In the genomic region with DNA sequence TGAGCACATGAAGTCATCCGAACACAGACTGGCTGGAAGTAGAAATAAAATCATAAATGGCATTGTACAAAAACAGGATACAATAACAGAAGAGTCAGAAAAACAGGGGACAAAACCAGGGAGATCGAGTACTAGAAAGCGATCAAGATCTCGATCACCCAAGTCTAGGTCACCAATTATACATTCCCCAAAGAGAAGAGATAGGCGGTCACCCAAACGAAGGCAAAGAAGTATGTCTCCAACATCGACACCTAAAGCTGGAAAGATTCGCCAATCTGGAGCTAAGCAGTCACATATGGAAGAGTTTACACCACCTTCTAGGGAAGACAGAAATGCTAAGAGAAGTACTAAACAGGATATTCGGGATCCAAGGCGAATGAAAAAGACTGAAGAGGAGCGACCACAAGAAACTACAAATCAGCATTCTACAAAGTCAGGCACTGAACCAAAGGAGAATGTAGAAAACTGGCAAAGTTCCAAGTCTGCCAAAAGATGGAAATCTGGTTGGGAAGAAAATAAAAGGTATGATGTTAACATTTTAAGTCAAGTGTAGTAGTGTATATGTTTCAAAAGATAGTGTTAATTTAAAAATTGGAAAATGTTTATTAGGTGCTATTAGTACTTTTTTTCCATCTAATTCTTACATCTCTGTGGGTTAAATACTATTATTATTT, we compare ENCODE assay signal across 2 cellular contexts.
TF ChIP-seq lines count a peak whose summit lies in the region.

No MANE protein-coding gene starts in this region.

TF ChIP-seq in HepG2, 621 proteins besides CTCF, POLR2A, EP300 and RAD21:
- TF ChIP-seq LCORL (IDR thresholded peaks at IDR 0.05) (0 out of 2 replicates have a peak, but pooled peaks have one; percentile 44), LCORL (CRISPR knock-in tag; IDR thresholded peaks at IDR 0.05) (no peak), KDM5A (IDR thresholded peaks at IDR 0.05; ENCODE audit: borderline replicate concordance, low read length) (no peak), NR2F6 (IDR thresholded peaks at IDR 0.05) (no peak), NR2F6 (CRISPR knock-in tag; IDR thresholded peaks at IDR 0.05) (no peak), RBM22 (optimal IDR thresholded peaks at IDR 0.05; ENCODE audit: low read length) (peak; percentile 17)

TF ChIP-seq in GM12878, 131 proteins besides CTCF, POLR2A, EP300 and RAD21:
- no peak for TF ChIP-seq CBFB (IDR thresholded peaks at IDR 0.05; ENCODE audit: low read depth)
- TF ChIP-seq HDAC2 (IDR thresholded peaks at IDR 0.05) = no peak
